In the genomic region with DNA sequence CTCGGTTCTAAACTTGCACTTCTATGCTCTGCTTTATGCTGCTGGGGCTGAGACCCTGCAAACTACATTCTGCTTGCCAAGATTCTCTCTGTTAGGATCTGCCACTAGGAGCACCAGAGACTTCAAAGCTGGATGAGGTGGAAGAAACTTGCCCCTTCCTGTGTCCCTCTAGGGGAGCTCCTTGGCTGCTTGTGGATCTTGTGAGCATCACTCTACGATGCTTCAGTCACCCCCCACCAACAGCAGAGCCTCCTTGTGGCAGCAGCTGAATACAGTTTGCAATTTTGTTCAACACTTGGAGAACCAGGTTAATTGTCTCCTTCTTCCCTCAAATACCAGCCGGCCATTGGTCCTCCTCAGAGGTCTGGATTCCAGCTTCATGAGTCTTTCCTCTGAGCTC, we compare ENCODE assay signal across 9 cellular contexts.
DNase-seq lines count a peak whose midpoint lies in the region; ATAC-seq and TF ChIP-seq lines count a peak whose summit lies in the region.
"Had no signal": no experiment of that assay in that cellular context is flagged by ENCODE, and none has a peak within 500 bp of the region (broad histone marks: within the 10 kb centered on the region; RNA-seq: fewer than 3 reads in every experiment).

No MANE protein-coding gene starts in this region.

- TF ChIP-seq POLR2A in prostate gland (IDR thresholded peaks at IDR 0.05): no peak

- H3K27ac ChIP-seq in left ventricle myocardium inferior (replicated peaks) (no peak overlapping the region), prostate gland (no peak overlapping the region)

- H3K36me3 ChIP-seq in left ventricle myocardium inferior: no peaks in the 10 kb centered on the region
- no peaks in the 10 kb centered on the region for H3K36me3 ChIP-seq in prostate gland

- H3K4me1 ChIP-seq in left ventricle myocardium inferior (peaks cover 17% of the 10 kb centered on the region), prostate gland (replicated peaks) (no peaks in the 10 kb centered on the region)

- H3K27me3 ChIP-seq in left ventricle myocardium inferior (ENCODE audit: low read depth): no peaks in the 10 kb centered on the region
- no peaks in the 10 kb centered on the region for H3K27me3 ChIP-seq in prostate gland (replicated peaks; ENCODE audit: insufficient read depth)

- H3K9me3 ChIP-seq in left ventricle myocardium inferior (replicated peaks): no peaks in the 10 kb centered on the region
- no peaks in the 10 kb centered on the region for H3K9me3 ChIP-seq in prostate gland

- 46% methylated on average over 3 of the region's 3 CpGs for WGBS in prostate gland

- TF ChIP-seq CTCF in left ventricle myocardium inferior (IDR thresholded peaks at IDR 0.05; ENCODE audit: borderline replicate concordance) (no peak), fibroblast of villous mesenchyme (IDR thresholded peaks at IDR 0.05; ENCODE audit: insufficient read depth, low read depth, low read length) (peak; percentile 5), prostate gland (IDR thresholded peaks at IDR 0.05) (no peak)

- H3K4me3 ChIP-seq in left ventricle myocardium inferior: no peak overlapping the region
- no peak overlapping the region for H3K4me3 ChIP-seq in fibroblast of villous mesenchyme (ENCODE audit: low read depth, low read length)
- H3K4me3 ChIP-seq in prostate gland: no peak overlapping the region

- ATAC-seq in left ventricle myocardium superior: peak; percentile 9
- no peak for ATAC-seq in left colon
- no peak for ATAC-seq in HG02678 (IDR thresholded peaks at IDR 0.05; ENCODE audit: unreplicated experiment)

- intact Hi-C loops in left ventricle myocardium superior (cut with micrococcal nuclease): no loop called here
- intact Hi-C loops in left ventricle myocardium inferior (cut with micrococcal nuclease): no loop called here
- intact Hi-C loops in prostate gland (cut with DNase I): no loop called here
- intact Hi-C loops in left colon (cut with DNase I, micrococcal nuclease): no loop called here

- DNase-seq in left ventricle myocardium superior (no peak), left ventricle myocardium inferior (no peak), RKO (ENCODE audit: low spot score) (peak; percentile 53), fibroblast of villous mesenchyme (ENCODE audit: low read depth) (no peak), prostate gland (ENCODE audit: low spot score) (no peak), left colon (no peak)
- no peak for DNase-seq in activated CD8-positive, alpha-beta memory T cell treated with anti-CD3 and anti-CD28 coated beads, Interleukin-2, amount 50 U/mL, for 48 hours
- DNase-seq: NCI-H226 had no signal
